ENCODE assay signal across 8 cellular contexts in the genomic region with DNA sequence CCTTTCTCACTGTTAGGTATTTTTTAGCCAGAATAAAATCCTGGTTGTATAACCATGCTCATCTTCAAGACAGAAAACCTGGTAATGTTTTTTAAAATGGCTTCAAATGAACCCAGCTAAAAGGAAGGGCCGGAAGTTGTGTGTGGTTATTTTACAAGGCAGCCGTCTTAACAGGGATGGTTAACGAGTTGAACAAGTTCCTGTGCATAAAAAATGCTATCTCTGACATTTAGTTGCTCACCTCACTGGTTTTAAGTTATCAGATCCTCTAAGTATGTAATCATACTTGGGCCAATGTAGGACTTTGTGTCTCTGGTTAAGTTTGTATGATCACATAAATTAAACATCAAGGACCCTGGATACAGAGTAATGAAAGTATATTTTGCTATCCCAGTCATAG. TPM values are rescaled to one million over a fixed set of nuclear protein-coding genes. Genes with fewer than 3 reads are reported as not detected.
DNase-seq lines count a peak whose midpoint lies in the region; ATAC-seq, FAIRE-seq and TF ChIP-seq lines count a peak whose summit lies in the region.

No MANE protein-coding gene starts in this region.

- H3K4me1 Mint-ChIP-seq in activated naive CD8-positive, alpha-beta T cell treated with anti-CD3 and anti-CD28 coated beads, Interleukin-2, amount 50 U/mL, for 24 hours = peaks cover 36% of the 10 kb centered on the region
- peaks cover 17% of the 10 kb centered on the region for H3K4me1 Mint-ChIP-seq in type B pancreatic cell (ENCODE audit: unreplicated experiment)

- H3F3A ChIP-seq in OCI-LY1 (ENCODE audit: insufficient read depth, low read length) = no peaks in the 10 kb centered on the region

- peak; percentile 80 for DNase-seq in GM12865 (ENCODE audit: low read depth)
- DNase-seq in H54 (ENCODE audit: insufficient read length, low spot score) = peak; percentile 12
- no peak for DNase-seq in activated naive CD8-positive, alpha-beta T cell treated with anti-CD3 and anti-CD28 coated beads, Interleukin-2, amount 50 U/mL, for 24 hours
- DNase-seq in lower lobe of right lung = no peak
- no peak for DNase-seq in type B pancreatic cell (ENCODE audit: extremely low spot score, unreplicated experiment)
- DNase-seq in NCI-H345 treated with DMSO at 0.1 percent for 48 hours (lab: John Stamatoyannopoulos, UW; ENCODE audit: unreplicated experiment) = no peak
- DNase-seq in NCI-H774 (lab: John Stamatoyannopoulos, UW) = no peak

- H2AFZ ChIP-seq in OCI-LY1 (ENCODE audit: low read length) = no peak overlapping the region

- intact Hi-C loops in lower lobe of right lung (cut with DNase I) = no loop called here

- peak; percentile 98 for FAIRE-seq in H54 (lab: Jason Lieb, UNC)

- ATAC-seq in activated naive CD8-positive, alpha-beta T cell treated with anti-CD3 and anti-CD28 coated beads, Interleukin-2, amount 50 U/mL, for 24 hours = peak; percentile 45
- ATAC-seq in lower lobe of right lung = no peak

- peak overlapping the region; percentile 86 for H3K4me2 ChIP-seq in OCI-LY1 (ENCODE audit: low read length)

- H3K79me2 ChIP-seq in OCI-LY1 (ENCODE audit: insufficient read depth, low read length) = peaks cover 65% of the 10 kb centered on the region

- peak overlapping the region; percentile 93 for H3K27ac Mint-ChIP-seq in activated naive CD8-positive, alpha-beta T cell treated with anti-CD3 and anti-CD28 coated beads, Interleukin-2, amount 50 U/mL, for 24 hours
- H3K27ac Mint-ChIP-seq in type B pancreatic cell = peak overlapping the region; percentile 95

- peaks cover 4% of the 10 kb centered on the region for H3K36me3 Mint-ChIP-seq in activated naive CD8-positive, alpha-beta T cell treated with anti-CD3 and anti-CD28 coated beads, Interleukin-2, amount 50 U/mL, for 24 hours (ENCODE audit: low read depth)
- no peaks in the 10 kb centered on the region for H3K36me3 Mint-ChIP-seq in type B pancreatic cell

- H3K9me3 Mint-ChIP-seq in activated naive CD8-positive, alpha-beta T cell treated with anti-CD3 and anti-CD28 coated beads, Interleukin-2, amount 50 U/mL, for 24 hours = no peaks in the 10 kb centered on the region
- no peaks in the 10 kb centered on the region for H3K9me3 Mint-ChIP-seq in type B pancreatic cell

- peak overlapping the region; percentile 80 for H3K9ac ChIP-seq in OCI-LY1 (ENCODE audit: low read length)

- H3K4me1 ChIP-seq in OCI-LY1 (ENCODE audit: insufficient read depth, low read length, severe bottlenecking) = peaks cover 36% of the 10 kb centered on the region
- H3K4me1 ChIP-seq in lower lobe of right lung = peaks cover 27% of the 10 kb centered on the region

- no peaks in the 10 kb centered on the region for H3K27me3 Mint-ChIP-seq in activated naive CD8-positive, alpha-beta T cell treated with anti-CD3 and anti-CD28 coated beads, Interleukin-2, amount 50 U/mL, for 24 hours
- H3K27me3 Mint-ChIP-seq in type B pancreatic cell = peaks cover 3% of the 10 kb centered on the region

- H3K27ac ChIP-seq in OCI-LY1 (ENCODE audit: low read depth, low read length, poor library complexity, severe bottlenecking) (peak overlapping the region; percentile 79), lower lobe of right lung (peak overlapping the region; percentile 42)

- no peaks in the 10 kb centered on the region for H4K20me1 ChIP-seq in OCI-LY1 (ENCODE audit: insufficient read depth, low read length)

- no peaks in the 10 kb centered on the region for H3K9me3 ChIP-seq in OCI-LY1 (ENCODE audit: low read length)
- H3K9me3 ChIP-seq in lower lobe of right lung = no peaks in the 10 kb centered on the region

- H3K4me3 ChIP-seq in GM12865 (ENCODE audit: low read depth, low read length) = peak overlapping the region; percentile 92
- H3K4me3 ChIP-seq in OCI-LY1 (ENCODE audit: low read depth, low read length, poor library complexity, severe bottlenecking) = peak overlapping the region; percentile 77
- peak overlapping the region; percentile 78 for H3K4me3 ChIP-seq in lower lobe of right lung

- TF ChIP-seq CTCF in GM12865 (IDR thresholded peaks at IDR 0.05; ENCODE audit: insufficient read depth, low read depth, low read length, missing control alignments) (no peak), OCI-LY1 (IDR thresholded peaks at IDR 0.05; ENCODE audit: low read length) (no peak), lower lobe of right lung (IDR thresholded peaks at IDR 0.05) (no peak), type B pancreatic cell (conservative IDR thresholded peaks at IDR 0.05) (no peak)

- H3K36me3 ChIP-seq in OCI-LY1 (ENCODE audit: insufficient read depth, low read length) (no peaks in the 10 kb centered on the region), lower lobe of right lung (no peaks in the 10 kb centered on the region)

- TF ChIP-seq POLR2A in H54 (IDR thresholded peaks at IDR 0.05; ENCODE audit: low read depth, low read length) = no peak

- H3K4me3 Mint-ChIP-seq in activated naive CD8-positive, alpha-beta T cell treated with anti-CD3 and anti-CD28 coated beads, Interleukin-2, amount 50 U/mL, for 24 hours = peak overlapping the region; percentile 92
- H3K4me3 Mint-ChIP-seq in type B pancreatic cell = peak overlapping the region; percentile 94

- H3K9me2 ChIP-seq in OCI-LY1 (ENCODE audit: low read depth, low read length) = no peaks in the 10 kb centered on the region

- no peaks in the 10 kb centered on the region for H3K27me3 ChIP-seq in OCI-LY1 (ENCODE audit: insufficient read depth, low read length)
- no peaks in the 10 kb centered on the region for H3K27me3 ChIP-seq in lower lobe of right lung (ENCODE audit: low read depth)

RNA-seq across cellular contexts. Expression of a gene that starts 2.1 kb away (rescaled TPM):
- total RNA-seq in lower lobe of right lung (69.1 TPM), type B pancreatic cell (ENCODE audit: low replicate concordance) (73.4 and 92.5 TPM in 2 replicates)

Comparison
In these comparisons a context has a peak if more than half of its experiments do, and no peak if none do; other contexts are left out.
1. DNase-seq: peak in GM12865 (single experiment) and H54 (single experiment); none in activated naive CD8-positive, alpha-beta T cell treated with anti-CD3 and anti-CD28 coated beads, Interleukin-2, amount 50 U/mL, for 24 hours (single experiment), lower lobe of right lung (single experiment), type B pancreatic cell (single experiment), NCI-H345 treated with DMSO at 0.1 percent for 48 hours (single experiment) and NCI-H774 (single experiment).
2. Peak in every context shown above with its lines, with median percentiles within 50 percentile points of each other: H3K4me3 ChIP-seq.